Comparison of ENCODE assay signal across 1 cellular context in the genomic region with DNA sequence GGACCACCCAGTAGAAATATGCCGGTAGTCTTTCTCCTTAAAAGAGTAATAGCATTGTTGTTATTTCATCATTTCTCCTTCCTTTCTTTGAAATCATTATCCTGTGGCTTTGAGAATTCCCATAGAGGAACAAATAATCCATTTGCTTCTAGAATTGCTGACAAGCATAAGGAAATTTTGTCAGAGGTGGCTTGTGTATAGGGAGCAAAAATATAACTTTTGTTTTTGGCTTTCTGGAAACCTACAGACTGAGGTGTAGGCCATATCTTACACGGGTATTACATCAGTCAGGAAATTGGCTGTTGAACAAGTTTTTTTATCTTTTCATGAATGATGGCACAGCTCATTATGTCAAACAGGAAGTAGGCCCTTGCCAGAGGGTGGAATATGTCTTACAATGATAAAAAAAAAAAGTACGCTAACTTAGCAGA.
TF ChIP-seq lines count a peak whose summit lies in the region.

No MANE protein-coding gene starts in this region.

TF ChIP-seq in K562, 482 proteins besides CTCF, POLR2A, EP300 and RAD21 (continued from another document and continues in another):
- TF ChIP-seq, protein P1, sequence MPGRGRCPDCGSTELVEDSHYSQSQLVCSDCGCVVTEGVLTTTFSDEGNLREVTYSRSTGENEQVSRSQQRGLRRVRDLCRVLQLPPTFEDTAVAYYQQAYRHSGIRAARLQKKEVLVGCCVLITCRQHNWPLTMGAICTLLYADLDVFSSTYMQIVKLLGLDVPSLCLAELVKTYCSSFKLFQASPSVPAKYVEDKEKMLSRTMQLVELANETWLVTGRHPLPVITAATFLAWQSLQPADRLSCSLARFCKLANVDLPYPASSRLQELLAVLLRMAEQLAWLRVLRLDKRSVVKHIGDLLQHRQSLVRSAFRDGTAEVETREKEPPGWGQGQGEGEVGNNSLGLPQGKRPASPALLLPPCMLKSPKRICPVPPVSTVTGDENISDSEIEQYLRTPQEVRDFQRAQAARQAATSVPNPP (IDR thresholded peaks at IDR 0.05; ENCODE audit: borderline replicate concordance, insufficient read depth, insufficient read length), result no peak
- TF ChIP-seq ZNF12 (CRISPR knock-in tag; IDR thresholded peaks at IDR 0.05), result no peak
- TF ChIP-seq, protein P2, sequence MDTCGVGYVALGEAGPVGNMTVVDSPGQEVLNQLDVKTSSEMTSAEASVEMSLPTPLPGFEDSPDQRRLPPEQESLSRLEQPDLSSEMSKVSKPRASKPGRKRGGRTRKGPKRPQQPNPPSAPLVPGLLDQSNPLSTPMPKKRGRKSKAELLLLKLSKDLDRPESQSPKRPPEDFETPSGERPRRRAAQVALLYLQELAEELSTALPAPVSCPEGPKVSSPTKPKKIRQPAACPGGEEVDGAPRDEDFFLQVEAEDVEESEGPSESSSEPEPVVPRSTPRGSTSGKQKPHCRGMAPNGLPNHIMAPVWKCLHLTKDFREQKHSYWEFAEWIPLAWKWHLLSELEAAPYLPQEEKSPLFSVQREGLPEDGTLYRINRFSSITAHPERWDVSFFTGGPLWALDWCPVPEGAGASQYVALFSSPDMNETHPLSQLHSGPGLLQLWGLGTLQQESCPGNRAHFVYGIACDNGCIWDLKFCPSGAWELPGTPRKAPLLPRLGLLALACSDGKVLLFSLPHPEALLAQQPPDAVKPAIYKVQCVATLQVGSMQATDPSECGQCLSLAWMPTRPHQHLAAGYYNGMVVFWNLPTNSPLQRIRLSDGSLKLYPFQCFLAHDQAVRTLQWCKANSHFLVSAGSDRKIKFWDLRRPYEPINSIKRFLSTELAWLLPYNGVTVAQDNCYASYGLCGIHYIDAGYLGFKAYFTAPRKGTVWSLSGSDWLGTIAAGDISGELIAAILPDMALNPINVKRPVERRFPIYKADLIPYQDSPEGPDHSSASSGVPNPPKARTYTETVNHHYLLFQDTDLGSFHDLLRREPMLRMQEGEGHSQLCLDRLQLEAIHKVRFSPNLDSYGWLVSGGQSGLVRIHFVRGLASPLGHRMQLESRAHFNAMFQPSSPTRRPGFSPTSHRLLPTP (IDR thresholded peaks at IDR 0.05; ENCODE audit: borderline replicate concordance, extremely low read depth, insufficient read length), result no peak
- peak; percentile 89 to 96 for TF ChIP-seq TRIM24 (IDR thresholded peaks at IDR 0.05)
- TF ChIP-seq BMI1 (IDR thresholded peaks at IDR 0.05; ENCODE audit: low read length), result no peak
- TF ChIP-seq EP400 (IDR thresholded peaks at IDR 0.05), result 0 out of 2 replicates have a peak, but pooled peaks have one; percentile 37
- TF ChIP-seq MXI1 (IDR thresholded peaks at IDR 0.05; ENCODE audit: low read depth, low read length), result no peak
- no peak for TF ChIP-seq RHOXF2B (CRISPR knock-in tag; conservative IDR thresholded peaks at IDR 0.05)
- no peak for TF ChIP-seq EGR1 (conservative IDR thresholded peaks at IDR 0.05)
- TF ChIP-seq, protein P3, sequence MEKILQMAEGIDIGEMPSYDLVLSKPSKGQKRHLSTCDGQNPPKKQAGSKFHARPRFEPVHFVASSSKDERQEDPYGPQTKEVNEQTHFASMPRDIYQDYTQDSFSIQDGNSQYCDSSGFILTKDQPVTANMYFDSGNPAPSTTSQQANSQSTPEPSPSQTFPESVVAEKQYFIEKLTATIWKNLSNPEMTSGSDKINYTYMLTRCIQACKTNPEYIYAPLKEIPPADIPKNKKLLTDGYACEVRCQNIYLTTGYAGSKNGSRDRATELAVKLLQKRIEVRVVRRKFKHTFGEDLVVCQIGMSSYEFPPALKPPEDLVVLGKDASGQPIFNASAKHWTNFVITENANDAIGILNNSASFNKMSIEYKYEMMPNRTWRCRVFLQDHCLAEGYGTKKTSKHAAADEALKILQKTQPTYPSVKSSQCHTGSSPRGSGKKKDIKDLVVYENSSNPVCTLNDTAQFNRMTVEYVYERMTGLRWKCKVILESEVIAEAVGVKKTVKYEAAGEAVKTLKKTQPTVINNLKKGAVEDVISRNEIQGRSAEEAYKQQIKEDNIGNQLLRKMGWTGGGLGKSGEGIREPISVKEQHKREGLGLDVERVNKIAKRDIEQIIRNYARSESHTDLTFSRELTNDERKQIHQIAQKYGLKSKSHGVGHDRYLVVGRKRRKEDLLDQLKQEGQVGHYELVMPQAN (IDR thresholded peaks at IDR 0.05; ENCODE audit: borderline replicate concordance), result no peak
- 0 out of 2 replicates have a peak, but pooled peaks have one; percentile 52 for TF ChIP-seq ZNF239 (CRISPR knock-in tag; IDR thresholded peaks at IDR 0.05)
- TF ChIP-seq L3MBTL2 (IDR thresholded peaks at IDR 0.05), result no peak
- TF ChIP-seq ZBTB17 (CRISPR knock-in tag; IDR thresholded peaks at IDR 0.05), result peak; percentile 16; the same call in 1 of the 2 replicates
- no peak for TF ChIP-seq SNIP1 (IDR thresholded peaks at IDR 0.05; ENCODE audit: low read depth)
- no peak for TF ChIP-seq ZNF717 (CRISPR knock-in tag; IDR thresholded peaks at IDR 0.05)
- TF ChIP-seq, protein P4, sequence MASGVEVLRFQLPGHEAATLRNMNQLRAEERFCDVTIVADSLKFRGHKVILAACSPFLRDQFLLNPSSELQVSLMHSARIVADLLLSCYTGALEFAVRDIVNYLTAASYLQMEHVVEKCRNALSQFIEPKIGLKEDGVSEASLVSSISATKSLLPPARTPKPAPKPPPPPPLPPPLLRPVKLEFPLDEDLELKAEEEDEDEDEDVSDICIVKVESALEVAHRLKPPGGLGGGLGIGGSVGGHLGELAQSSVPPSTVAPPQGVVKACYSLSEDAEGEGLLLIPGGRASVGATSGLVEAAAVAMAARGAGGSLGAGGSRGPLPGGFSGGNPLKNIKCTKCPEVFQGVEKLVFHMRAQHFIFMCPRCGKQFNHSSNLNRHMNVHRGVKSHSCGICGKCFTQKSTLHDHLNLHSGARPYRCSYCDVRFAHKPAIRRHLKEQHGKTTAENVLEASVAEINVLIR (CRISPR knock-in tag; IDR thresholded peaks at IDR 0.05), result no peak
- TF ChIP-seq, protein P5, sequence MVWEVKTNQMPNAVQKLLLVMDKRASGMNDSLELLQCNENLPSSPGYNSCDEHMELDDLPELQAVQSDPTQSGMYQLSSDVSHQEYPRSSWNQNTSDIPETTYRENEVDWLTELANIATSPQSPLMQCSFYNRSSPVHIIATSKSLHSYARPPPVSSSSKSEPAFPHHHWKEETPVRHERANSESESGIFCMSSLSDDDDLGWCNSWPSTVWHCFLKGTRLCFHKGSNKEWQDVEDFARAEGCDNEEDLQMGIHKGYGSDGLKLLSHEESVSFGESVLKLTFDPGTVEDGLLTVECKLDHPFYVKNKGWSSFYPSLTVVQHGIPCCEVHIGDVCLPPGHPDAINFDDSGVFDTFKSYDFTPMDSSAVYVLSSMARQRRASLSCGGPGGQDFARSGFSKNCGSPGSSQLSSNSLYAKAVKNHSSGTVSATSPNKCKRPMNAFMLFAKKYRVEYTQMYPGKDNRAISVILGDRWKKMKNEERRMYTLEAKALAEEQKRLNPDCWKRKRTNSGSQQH (CRISPR knock-in tag; IDR thresholded peaks at IDR 0.05), result 0 out of 2 replicates have a peak, but pooled peaks have one; percentile 8
- TF ChIP-seq CHD1 (IDR thresholded peaks at IDR 0.05; ENCODE audit: low read length), result no peak
- no peak; the same call in 1 of the 2 replicates for TF ChIP-seq ZNF583 (CRISPR knock-in tag; IDR thresholded peaks at IDR 0.05)
- TF ChIP-seq, protein P6, sequence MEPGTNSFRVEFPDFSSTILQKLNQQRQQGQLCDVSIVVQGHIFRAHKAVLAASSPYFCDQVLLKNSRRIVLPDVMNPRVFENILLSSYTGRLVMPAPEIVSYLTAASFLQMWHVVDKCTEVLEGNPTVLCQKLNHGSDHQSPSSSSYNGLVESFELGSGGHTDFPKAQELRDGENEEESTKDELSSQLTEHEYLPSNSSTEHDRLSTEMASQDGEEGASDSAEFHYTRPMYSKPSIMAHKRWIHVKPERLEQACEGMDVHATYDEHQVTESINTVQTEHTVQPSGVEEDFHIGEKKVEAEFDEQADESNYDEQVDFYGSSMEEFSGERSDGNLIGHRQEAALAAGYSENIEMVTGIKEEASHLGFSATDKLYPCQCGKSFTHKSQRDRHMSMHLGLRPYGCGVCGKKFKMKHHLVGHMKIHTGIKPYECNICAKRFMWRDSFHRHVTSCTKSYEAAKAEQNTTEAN (CRISPR knock-in tag; IDR thresholded peaks at IDR 0.05), result no peak
- no peak for TF ChIP-seq ZNF324 (CRISPR knock-in tag; IDR thresholded peaks at IDR 0.05)
- TF ChIP-seq SETDB1 (IDR thresholded peaks at IDR 0.05; ENCODE audit: low read length), result no peak
- no peak for TF ChIP-seq POLR2B (IDR thresholded peaks at IDR 0.05; ENCODE audit: low read depth, partially characterized antibody)
- no peak for TF ChIP-seq ZBED1 (IDR thresholded peaks at IDR 0.05)
- no peak for TF ChIP-seq ZNF551 (CRISPR knock-in tag; IDR thresholded peaks at IDR 0.05)
- no peak for TF ChIP-seq BRF1 (IDR thresholded peaks at IDR 0.05; ENCODE audit: borderline replicate concordance, extremely low read depth, insufficient read length)
- no peak for TF ChIP-seq ZNF785 (CRISPR knock-in tag; IDR thresholded peaks at IDR 0.05)
- no peak for TF ChIP-seq HNRNPK (IDR thresholded peaks at IDR 0.05; ENCODE audit: low read depth, low read length, poor library complexity, severe bottlenecking)
- 0 out of 2 replicates have a peak, but pooled peaks have one; percentile 1 for TF ChIP-seq ZNF316 (IDR thresholded peaks at IDR 0.05)
- TF ChIP-seq, protein P7, sequence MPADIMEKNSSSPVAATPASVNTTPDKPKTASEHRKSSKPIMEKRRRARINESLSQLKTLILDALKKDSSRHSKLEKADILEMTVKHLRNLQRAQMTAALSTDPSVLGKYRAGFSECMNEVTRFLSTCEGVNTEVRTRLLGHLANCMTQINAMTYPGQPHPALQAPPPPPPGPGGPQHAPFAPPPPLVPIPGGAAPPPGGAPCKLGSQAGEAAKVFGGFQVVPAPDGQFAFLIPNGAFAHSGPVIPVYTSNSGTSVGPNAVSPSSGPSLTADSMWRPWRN (IDR thresholded peaks at IDR 0.05; ENCODE audit: low read depth), result no peak
- TF ChIP-seq CBX5 (IDR thresholded peaks at IDR 0.05; ENCODE audit: borderline replicate concordance, low read depth), result no peak
- no peak; the same call in 1 of the 2 replicates for TF ChIP-seq PYGO2 (tag; IDR thresholded peaks at IDR 0.05)
- TF ChIP-seq ATF7 (IDR thresholded peaks at IDR 0.05), result peak; percentile 83
- TF ChIP-seq, protein P8, sequence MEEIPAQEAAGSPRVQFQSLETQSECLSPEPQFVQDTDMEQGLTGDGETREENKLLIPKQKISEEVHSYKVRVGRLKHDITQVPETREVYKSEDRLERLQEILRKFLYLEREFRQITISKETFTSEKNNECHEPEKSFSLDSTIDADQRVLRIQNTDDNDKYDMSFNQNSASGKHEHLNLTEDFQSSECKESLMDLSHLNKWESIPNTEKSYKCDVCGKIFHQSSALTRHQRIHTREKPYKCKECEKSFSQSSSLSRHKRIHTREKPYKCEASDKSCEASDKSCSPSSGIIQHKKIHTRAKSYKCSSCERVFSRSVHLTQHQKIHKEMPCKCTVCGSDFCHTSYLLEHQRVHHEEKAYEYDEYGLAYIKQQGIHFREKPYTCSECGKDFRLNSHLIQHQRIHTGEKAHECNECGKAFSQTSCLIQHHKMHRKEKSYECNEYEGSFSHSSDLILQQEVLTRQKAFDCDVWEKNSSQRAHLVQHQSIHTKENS (CRISPR knock-in tag; IDR thresholded peaks at IDR 0.05), result no peak
- no peak for TF ChIP-seq RBBP5 (IDR thresholded peaks at IDR 0.05; ENCODE audit: borderline replicate concordance, insufficient read depth, low read length, poor library complexity, severe bottlenecking)
- no peak for TF ChIP-seq NCOA4 (IDR thresholded peaks at IDR 0.05; ENCODE audit: partially characterized antibody)
- TF ChIP-seq NR1H2 (CRISPR knock-in tag; IDR thresholded peaks at IDR 0.05), result no peak
- peak; percentile 90 for TF ChIP-seq BRD9 (IDR thresholded peaks at IDR 0.05; ENCODE audit: low read depth, partially characterized antibody)
- TF ChIP-seq ARHGAP35 (IDR thresholded peaks at IDR 0.05; ENCODE audit: partially characterized antibody), result no peak
- TF ChIP-seq, protein P9, sequence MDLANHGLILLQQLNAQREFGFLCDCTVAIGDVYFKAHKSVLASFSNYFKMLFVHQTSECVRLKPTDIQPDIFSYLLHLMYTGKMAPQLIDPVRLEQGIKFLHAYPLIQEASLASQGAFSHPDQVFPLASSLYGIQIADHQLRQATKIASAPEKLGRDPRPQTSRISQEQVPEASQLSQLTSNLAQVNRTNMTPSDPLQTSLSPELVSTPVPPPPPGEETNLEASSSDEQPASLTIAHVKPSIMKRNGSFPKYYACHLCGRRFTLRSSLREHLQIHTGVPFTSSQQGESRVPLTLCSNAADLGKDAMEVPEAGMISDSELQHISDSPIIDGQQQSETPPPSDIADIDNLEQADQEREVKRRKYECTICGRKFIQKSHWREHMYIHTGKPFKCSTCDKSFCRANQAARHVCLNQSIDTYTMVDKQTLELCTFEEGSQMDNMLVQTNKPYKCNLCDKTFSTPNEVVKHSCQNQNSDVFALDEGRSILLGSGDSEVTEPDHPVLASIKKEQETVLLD (IDR thresholded peaks at IDR 0.05), result no peak
